Comparison of ENCODE assay signal across 1 cellular context in genomic region chr21:36155603-36156338, GRCh38.
TF ChIP-seq lines count a peak whose summit lies in the region.

No MANE protein-coding gene starts in this region.

TF ChIP-seq in H1, 55 proteins besides CTCF, POLR2A, EP300 and RAD21:
- TF ChIP-seq TCF12 (IDR thresholded peaks at IDR 0.05; ENCODE audit: low read depth, low read length) (no peak), E2F6 (IDR thresholded peaks at IDR 0.05) (peak; percentile 28), RBBP5 (IDR thresholded peaks at IDR 0.05; ENCODE audit: borderline replicate concordance, low read depth, low read length) (0 out of 2 replicates have a peak, but pooled peaks have one; percentile 30), TBP (IDR thresholded peaks at IDR 0.05; ENCODE audit: low read depth, low read length) (peak; percentile 91), EZH2 (IDR thresholded peaks at IDR 0.05; ENCODE audit: low read depth, low read length, severe bottlenecking) (peak; percentile 35), TAF7 (optimal IDR thresholded peaks at IDR 0.05; ENCODE audit: borderline replicate concordance, low read depth, low read length) (peak; percentile 92), ATF2 (IDR thresholded peaks at IDR 0.05; ENCODE audit: low read length) (no peak), SUZ12 (IDR thresholded peaks at IDR 0.05; ENCODE audit: low read length) (peak; percentile 46; the same call in 1 of the 2 replicates), CHD2 (IDR thresholded peaks at IDR 0.05; ENCODE audit: low read length) (no peak), POLR2AphosphoS5 (IDR thresholded peaks at IDR 0.05; ENCODE audit: low read depth, low read length) (peak; percentile 92), KDM4A (IDR thresholded peaks at IDR 0.05; ENCODE audit: low read depth, low read length, severe bottlenecking) (peak; percentile 80), GABPA (IDR thresholded peaks at IDR 0.05; ENCODE audit: borderline replicate concordance, insufficient read depth, low read length) (no peak), TAF1 (IDR thresholded peaks at IDR 0.05; ENCODE audit: low read depth, low read length) (peak; percentile 93), POU5F1 (IDR thresholded peaks at IDR 0.05; ENCODE audit: low read depth, low read length) (no peak), CTBP2 (IDR thresholded peaks at IDR 0.05; ENCODE audit: borderline replicate concordance, insufficient read depth, insufficient read length, low read length) (no peak), FOSL1 (IDR thresholded peaks at IDR 0.05; ENCODE audit: insufficient read depth, low read depth, low read length) (no peak), PHF8 (conservative IDR thresholded peaks at IDR 0.05; ENCODE audit: low read depth, low read length) (peak; percentile 71), SIN3A (conservative IDR thresholded peaks at IDR 0.05 in 1 of 2, IDR thresholded peaks at IDR 0.05 in 1 of 2; ENCODE audit: low read depth in 1 of 2, low read length in 2 of 2) (peak in 1 of 2 experiments; percentile 55; a peak in 1 of 4 replicates)
